10 cellular contexts compared by ENCODE assay signal in genomic region chr17:14304876-14305636, GRCh38. TPM values are rescaled to one million over a fixed set of nuclear protein-coding genes. Genes with fewer than 3 reads are reported as not detected.
DNase-seq lines count a peak whose midpoint lies in the region; ATAC-seq and TF ChIP-seq lines count a peak whose summit lies in the region.
"Had no signal": no experiment of that assay in that cellular context is flagged by ENCODE, and none has a peak within 500 bp of the region (broad histone marks: within the 10 kb centered on the region; RNA-seq: fewer than 3 reads in every experiment).

No MANE protein-coding gene starts in this region.

- H3K79me2 ChIP-seq in hepatocyte (peaks cover 8% of the 10 kb centered on the region), smooth muscle cell (ENCODE audit: low read depth) (peaks cover 79% of the 10 kb centered on the region)

- no peak for DNase-seq in activated T-cell treated with anti-CD3 and anti-CD28 coated beads, Interleukin-2, amount 50 U/mL, for 4 hours
- DNase-seq in activated T-cell treated with anti-CD3 and anti-CD28 coated beads, Interleukin-2, amount 50 U/mL, for 1 hour = no peak
- DNase-seq in hepatocyte (ENCODE audit: low spot score) = no peak
- DNase-seq in smooth muscle cell (lab: John Stamatoyannopoulos, UW; ENCODE audit: unreplicated experiment) = no peak
- DNase-seq in cerebellum (ENCODE audit: low spot score) = no peak
- DNase-seq in effector CD8-positive, alpha-beta T cell (lab: John Stamatoyannopoulos, UW) = no peak
- DNase-seq: NCI-H2081 treated with DMSO at 0.1 percent for 48 hours; stimulated activated naive CD4-positive, alpha-beta T cell had no signal

- H3K36me3 ChIP-seq in hepatocyte (replicated peaks; ENCODE audit: insufficient read depth, low read depth) (no peaks in the 10 kb centered on the region), smooth muscle cell (ENCODE audit: low read depth) (no peaks in the 10 kb centered on the region)

- H3K27me3 Mint-ChIP-seq in activated T-cell treated with anti-CD3 and anti-CD28 coated beads, Interleukin-2, amount 50 U/mL, for 4 hours (ENCODE audit: low read depth) = peaks cover 3% of the 10 kb centered on the region

- no peak overlapping the region for H3K27ac ChIP-seq in hepatocyte
- H3K27ac ChIP-seq in smooth muscle cell (ENCODE audit: low read depth) = no peak overlapping the region

- peak overlapping the region; percentile 95 for H3K4me2 ChIP-seq in hepatocyte
- H3K4me2 ChIP-seq in smooth muscle cell = peak overlapping the region; percentile 98

- no peak for ATAC-seq in activated T-cell treated with anti-CD3 and anti-CD28 coated beads, Interleukin-2, amount 50 U/mL, for 4 hours
- no peak for ATAC-seq in GM21737 (IDR thresholded peaks at IDR 0.05; ENCODE audit: unreplicated experiment)

- no peak for TF ChIP-seq CTCF in WI38 (IDR thresholded peaks at IDR 0.05; ENCODE audit: low read depth, low read length)
- no peak for TF ChIP-seq CTCF in hepatocyte (IDR thresholded peaks at IDR 0.05; ENCODE audit: poor library complexity)
- no peak for TF ChIP-seq CTCF in smooth muscle cell (IDR thresholded peaks at IDR 0.05; ENCODE audit: borderline replicate concordance, insufficient read depth, poor library complexity, severe bottlenecking)

- H3K9me3 Mint-ChIP-seq in activated T-cell treated with anti-CD3 and anti-CD28 coated beads, Interleukin-2, amount 50 U/mL, for 4 hours = no peaks in the 10 kb centered on the region

- H2AFZ ChIP-seq in hepatocyte (no peak overlapping the region), smooth muscle cell (ENCODE audit: low read depth) (peak overlapping the region; percentile 9)

- 70% methylated on average over 12 of the region's 12 CpGs for WGBS in hepatocyte (ENCODE audit: low lambda C conversion rate, missing lambda C conversion rate)
- 57% methylated on average over 12 of the region's 12 CpGs for WGBS in smooth muscle cell (ENCODE audit: low lambda C conversion rate)

- peaks cover 13% of the 10 kb centered on the region for H3K4me1 ChIP-seq in hepatocyte (ENCODE audit: insufficient read depth)
- H3K4me1 ChIP-seq in smooth muscle cell (ENCODE audit: low read depth) = peaks cover 44% of the 10 kb centered on the region

- H3K4me3 ChIP-seq in WI38 (ENCODE audit: low read depth, low read length) (peak overlapping the region; percentile 97), hepatocyte (no peak overlapping the region), smooth muscle cell (peak overlapping the region; percentile 84)

- H4K20me1 ChIP-seq in hepatocyte (ENCODE audit: insufficient read depth, poor library complexity, severe bottlenecking) (no peaks in the 10 kb centered on the region), smooth muscle cell (ENCODE audit: low read depth) (peaks cover 60% of the 10 kb centered on the region)

- peaks cover 65% of the 10 kb centered on the region for H3K4me1 Mint-ChIP-seq in activated T-cell treated with anti-CD3 and anti-CD28 coated beads, Interleukin-2, amount 50 U/mL, for 4 hours (ENCODE audit: low read depth)

- H3K36me3 Mint-ChIP-seq in activated T-cell treated with anti-CD3 and anti-CD28 coated beads, Interleukin-2, amount 50 U/mL, for 4 hours (ENCODE audit: insufficient read depth) = no peaks in the 10 kb centered on the region

- no peaks in the 10 kb centered on the region for H3K9me2 ChIP-seq in hepatocyte (replicated peaks; ENCODE audit: insufficient read depth)

- peak overlapping the region; percentile 63 for H3K4me3 Mint-ChIP-seq in activated T-cell treated with anti-CD3 and anti-CD28 coated beads, Interleukin-2, amount 50 U/mL, for 4 hours

- H3K9ac ChIP-seq in smooth muscle cell (ENCODE audit: low read depth) = no peak overlapping the region

- H3K27me3 ChIP-seq in hepatocyte (peaks cover 48% of the 10 kb centered on the region), smooth muscle cell (ENCODE audit: low read depth) (no peaks in the 10 kb centered on the region)

- no peaks in the 10 kb centered on the region for H3K9me3 ChIP-seq in hepatocyte (ENCODE audit: low read depth)
- H3K9me3 ChIP-seq in smooth muscle cell (replicated peaks; ENCODE audit: low read depth) = no peaks in the 10 kb centered on the region

- H3F3A ChIP-seq in smooth muscle cell (ENCODE audit: low read depth) = peaks cover 4% of the 10 kb centered on the region

RNA-seq across cellular contexts. Expression of gene HS3ST3B1, which starts 4.2 kb away (rescaled TPM):
- total RNA-seq in activated T-cell treated with anti-CD3 and anti-CD28 coated beads, Interleukin-2, amount 50 U/mL, for 4 hours = 10 to 100 TPM; 12.3 to 17.1 (median 13.5) TPM
- 5.8 TPM in 2 replicates for total RNA-seq in hepatocyte
- polyA plus RNA-seq in hepatocyte = 3.7 and 4.2 TPM in 2 replicates
- 17.3 and 20.6 TPM in 2 replicates for total RNA-seq in smooth muscle cell
- 11.3 and 13.2 TPM in 2 replicates for polyA plus RNA-seq in smooth muscle cell
- 1.4 TPM for total RNA-seq in cerebellum
